41 cellular contexts compared by ENCODE assay signal in the genomic region with DNA sequence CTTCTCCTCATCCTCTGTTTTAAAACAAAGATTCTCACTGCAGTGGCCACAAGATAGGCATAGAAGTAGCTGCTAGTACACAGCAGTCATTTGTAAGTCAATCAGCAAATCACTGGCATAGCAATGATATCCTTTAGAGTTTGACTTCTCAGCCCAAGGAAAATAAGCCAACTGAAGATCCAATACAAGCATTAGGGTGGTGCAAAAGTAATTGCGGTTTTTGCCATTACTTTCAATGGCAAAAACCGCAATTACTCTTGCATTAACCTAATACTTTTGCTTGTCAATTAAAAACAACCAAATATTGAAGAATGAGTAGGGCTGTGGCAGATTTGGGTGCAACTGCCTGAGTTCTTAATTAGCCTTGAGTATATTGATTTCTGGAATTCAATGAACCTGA. TPM values are rescaled to one million over a fixed set of nuclear protein-coding genes. Genes with fewer than 3 reads are reported as not detected.
"Had no signal": no experiment of that assay in that cellular context is flagged by ENCODE, and none has a peak within 500 bp of the region (broad histone marks: within the 10 kb centered on the region; RNA-seq: fewer than 3 reads in every experiment).

No MANE protein-coding gene starts in this region.

- ATAC-seq: activated CD8-positive, alpha-beta T cell treated with anti-CD3 and anti-CD28 coated beads for 36 hours; activated naive CD4-positive, alpha-beta T cell treated with anti-CD3 and anti-CD28 coated beads, Interleukin-2, amount 50 U/mL, for 72 hours; activated T-cell treated with anti-CD3 and anti-CD28 coated beads, Interleukin-2, amount 50 U/mL, for 4 hours; activated T-cell treated with anti-CD3 and anti-CD28 coated beads, Interleukin-2, amount 50 U/mL, for 72 hours; activated T-helper 17 cell treated with anti-CD3 and anti-CD28 coated beads, Interleukin-2, amount 50 U/mL, for 72 hours; body of pancreas had no signal

- FAIRE-seq: astrocyte, TTC549 had no signal

- H3K4me3 Mint-ChIP-seq: activated B cell treated with CpG ODN at 0.5 μM for 24 hours; activated CD4-positive, alpha-beta memory T cell treated with anti-CD3 and anti-CD28 coated beads for 36 hours; activated CD4-positive, alpha-beta T cell treated with anti-CD3 and anti-CD28 coated beads, Interleukin-2, amount 10 ng/mL, durations not matched to agents 24 days and 14 days; activated CD8-positive, alpha-beta T cell treated with anti-CD3 and anti-CD28 coated beads for 36 hours; activated naive CD4-positive, alpha-beta T cell treated with anti-CD3 and anti-CD28 coated beads for 36 hours; activated naive CD8-positive, alpha-beta T cell treated with anti-CD3 and anti-CD28 coated beads for 36 hours; activated T-cell treated with anti-CD3 and anti-CD28 coated beads, Interleukin-2, amount 50 U/mL, for 4 hours; activated T-cell treated with anti-CD3 and anti-CD28 coated beads, Interleukin-2, amount 50 U/mL, for 72 hours; activated T-helper 1 cell treated with anti-CD3 and anti-CD28 coated beads, Interleukin-12 subunit alpha, Interleukin-12 subunit beta, Interleukin-2, Interleukin-4 antibody, amounts not matched to agents 30 ng/mL and 10 ng/mL and 1 ng/mL, durations not matched to agents 14 hours and 24 hours and 36 hours; activated T-helper 17 cell treated with anti-CD3 and anti-CD28 coated beads, Interleukin-2, amount 50 U/mL, for 72 hours; central memory CD8-positive, alpha-beta T cell; T-helper 1 cell treated with Interleukin-12 subunit alpha and Interleukin-12 subunit beta and Interleukin-4 antibody, amounts not matched to agents 30 μg/mL and 1 μg/mL, for 36 hours; T-helper 2 cell treated with Interferon-gamma antibody and Interleukin-4, amounts not matched to agents 5 μg/mL and 100 μg/mL, for 36 hours had no signal

- H3K4me3 ChIP-seq: adrenal gland, body of pancreas, breast epithelium had no signal

- H3K9me3 Mint-ChIP-seq: activated B cell treated with CpG ODN at 0.5 μM for 24 hours; activated CD4-positive, alpha-beta memory T cell treated with anti-CD3 and anti-CD28 coated beads for 36 hours; activated CD4-positive, alpha-beta T cell treated with anti-CD3 and anti-CD28 coated beads, Interleukin-2, amount 10 ng/mL, durations not matched to agents 24 days and 14 days; activated CD8-positive, alpha-beta T cell treated with anti-CD3 and anti-CD28 coated beads for 36 hours; activated naive CD4-positive, alpha-beta T cell treated with anti-CD3 and anti-CD28 coated beads for 36 hours; activated naive CD4-positive, alpha-beta T cell treated with anti-CD3 and anti-CD28 coated beads, Interleukin-2, amount 50 U/mL, for 72 hours; activated naive CD8-positive, alpha-beta T cell treated with anti-CD3 and anti-CD28 coated beads for 36 hours; activated T-cell treated with anti-CD3 and anti-CD28 coated beads, Interleukin-2, amount 50 U/mL, for 4 hours; activated T-cell treated with anti-CD3 and anti-CD28 coated beads, Interleukin-2, amount 50 U/mL, for 72 hours; activated T-helper 1 cell treated with anti-CD3 and anti-CD28 coated beads, Interleukin-12 subunit alpha, Interleukin-12 subunit beta, Interleukin-2, Interleukin-4 antibody, amounts not matched to agents 30 ng/mL and 10 ng/mL and 1 ng/mL, durations not matched to agents 14 hours and 24 hours and 36 hours; activated T-helper 17 cell treated with anti-CD3 and anti-CD28 coated beads, Interleukin-2, amount 50 U/mL, for 72 hours; central memory CD8-positive, alpha-beta T cell; T-helper 1 cell treated with Interleukin-12 subunit alpha and Interleukin-12 subunit beta and Interleukin-4 antibody, amounts not matched to agents 30 μg/mL and 1 μg/mL, for 36 hours; T-helper 2 cell treated with Interferon-gamma antibody and Interleukin-4, amounts not matched to agents 5 μg/mL and 100 μg/mL, for 36 hours had no signal

- H3K9me3 ChIP-seq: adrenal gland, body of pancreas, breast epithelium had no signal

- H3K4me1 Mint-ChIP-seq: activated B cell treated with CpG ODN at 0.5 μM for 24 hours; activated CD4-positive, alpha-beta T cell treated with anti-CD3 and anti-CD28 coated beads, Interleukin-2, amount 10 ng/mL, durations not matched to agents 24 days and 14 days; activated naive CD8-positive, alpha-beta T cell treated with anti-CD3 and anti-CD28 coated beads for 36 hours; activated T-helper 17 cell treated with anti-CD3 and anti-CD28 coated beads, Interleukin-2, amount 50 U/mL, for 72 hours; central memory CD8-positive, alpha-beta T cell had no signal

- H3K27me3 ChIP-seq: adrenal gland, body of pancreas, breast epithelium had no signal

- H3K27ac ChIP-seq: adrenal gland, body of pancreas, brain microvascular endothelial cell, breast epithelium, VCaP had no signal

- H3K27ac Mint-ChIP-seq: activated B cell treated with CpG ODN at 0.5 μM for 24 hours; activated CD4-positive, alpha-beta memory T cell treated with anti-CD3 and anti-CD28 coated beads for 36 hours; activated CD4-positive, alpha-beta T cell treated with anti-CD3 and anti-CD28 coated beads, Interleukin-2, amount 10 ng/mL, durations not matched to agents 24 days and 14 days; activated CD8-positive, alpha-beta T cell treated with anti-CD3 and anti-CD28 coated beads for 36 hours; activated naive CD4-positive, alpha-beta T cell treated with anti-CD3 and anti-CD28 coated beads for 36 hours; activated naive CD4-positive, alpha-beta T cell treated with anti-CD3 and anti-CD28 coated beads, Interleukin-2, amount 50 U/mL, for 72 hours; activated naive CD8-positive, alpha-beta T cell treated with anti-CD3 and anti-CD28 coated beads for 36 hours; activated T-cell treated with anti-CD3 and anti-CD28 coated beads, Interleukin-2, amount 50 U/mL, for 72 hours; activated T-helper 1 cell treated with anti-CD3 and anti-CD28 coated beads, Interleukin-12 subunit alpha, Interleukin-12 subunit beta, Interleukin-2, Interleukin-4 antibody, amounts not matched to agents 30 ng/mL and 10 ng/mL and 1 ng/mL, durations not matched to agents 14 hours and 24 hours and 36 hours; activated T-helper 17 cell treated with anti-CD3 and anti-CD28 coated beads, Interleukin-2, amount 50 U/mL, for 72 hours; T-helper 1 cell treated with Interleukin-12 subunit alpha and Interleukin-12 subunit beta and Interleukin-4 antibody, amounts not matched to agents 30 μg/mL and 1 μg/mL, for 36 hours; T-helper 2 cell treated with Interferon-gamma antibody and Interleukin-4, amounts not matched to agents 5 μg/mL and 100 μg/mL, for 36 hours had no signal

- DNase-seq: activated B cell treated with CpG ODN at 0.5 μM for 24 hours; activated CD4-positive, alpha-beta memory T cell treated with anti-CD3 and anti-CD28 coated beads for 36 hours; activated CD4-positive, alpha-beta T cell treated with anti-CD3 and anti-CD28 coated beads for 4 hours; activated CD4-positive, alpha-beta T cell treated with anti-CD3 and anti-CD28 coated beads, Interleukin-2, amount 10 ng/mL, durations not matched to agents 24 days and 14 days; activated CD4-positive, alpha-beta T cell treated with anti-CD3 and anti-CD28 coated beads, Interleukin-2, amount 50 U/mL, for 1 hour; activated CD4-positive, alpha-beta T cell treated with anti-CD3 and anti-CD28 coated beads, Interleukin-2, amount 50 U/mL, for 4 hours; activated CD4-positive, CD25-positive, alpha-beta regulatory T cell treated with anti-CD3 and anti-CD28 coated beads, Interleukin-2, amount 50 U/mL, for 72 hours; activated CD8-positive, alpha-beta memory T cell treated with anti-CD3 and anti-CD28 coated beads, Interleukin-2, amount 50 U/mL, for 4 hours; activated CD8-positive, alpha-beta T cell treated with anti-CD3 and anti-CD28 coated beads for 36 hours; activated effector memory CD4-positive, alpha-beta T cell treated with anti-CD3 and anti-CD28 coated beads, Interleukin-2, amount 50 U/mL, for 16 hours; activated gamma-delta T cell treated with Interleukin-2 at 50 U/mL for 16 hours; activated naive CD4-positive, alpha-beta T cell; activated naive CD4-positive, alpha-beta T cell treated with anti-CD3 and anti-CD28 coated beads for 36 hours; activated naive CD4-positive, alpha-beta T cell treated with anti-CD3 and anti-CD28 coated beads, Interleukin-2, amount 50 U/mL, for 16 hours; activated naive CD8-positive, alpha-beta T cell treated with anti-CD3 and anti-CD28 coated beads for 36 hours; activated T-cell treated with anti-CD3 and anti-CD28 coated beads for 4 hours; activated T-cell treated with anti-CD3 and anti-CD28 coated beads, Interleukin-2, amount 50 U/mL, for 1 hour; activated T-cell treated with anti-CD3 and anti-CD28 coated beads, Interleukin-2, amount 50 U/mL, for 4 hours; activated T-cell treated with anti-CD3 and anti-CD28 coated beads, Interleukin-2, amount 50 U/mL, for 72 hours; adrenal gland; amniotic stem cell; aorta; body of pancreas; brain microvascular endothelial cell; cerebellar nuclear complex; T-helper 1 cell; T-helper 2 cell; T-helper 9 cell had no signal

- H3K36me3 Mint-ChIP-seq: activated CD4-positive, alpha-beta memory T cell treated with anti-CD3 and anti-CD28 coated beads for 36 hours; activated naive CD4-positive, alpha-beta T cell treated with anti-CD3 and anti-CD28 coated beads, Interleukin-2, amount 50 U/mL, for 72 hours; activated naive CD8-positive, alpha-beta T cell treated with anti-CD3 and anti-CD28 coated beads for 36 hours had no signal

- H3K36me3 ChIP-seq: adrenal gland, brain microvascular endothelial cell, breast epithelium had no signal

- H3K4me1 ChIP-seq: adrenal gland, body of pancreas, breast epithelium had no signal

RNA-seq across cellular contexts. Expression of gene G6PC2, which starts 2.8 kb away (rescaled TPM):
- total RNA-seq: activated B cell treated with CpG ODN at 0.5 μM for 24 hours; activated CD4-positive, alpha-beta memory T cell treated with anti-CD3 and anti-CD28 coated beads for 36 hours; activated CD4-positive, alpha-beta T cell treated with anti-CD3 and anti-CD28 coated beads, Interleukin-2, amount 10 ng/mL, durations not matched to agents 24 days and 14 days; activated CD8-positive, alpha-beta memory T cell treated with anti-CD3 and anti-CD28 coated beads for 36 hours; activated CD8-positive, alpha-beta T cell treated with anti-CD3 and anti-CD28 coated beads for 36 hours; activated naive CD4-positive, alpha-beta T cell treated with anti-CD3 and anti-CD28 coated beads for 36 hours; activated naive CD4-positive, alpha-beta T cell treated with anti-CD3 and anti-CD28 coated beads, Interleukin-2, amount 50 U/mL, for 72 hours; activated naive CD8-positive, alpha-beta T cell treated with anti-CD3 and anti-CD28 coated beads for 36 hours; activated T-cell treated with anti-CD3 and anti-CD28 coated beads, Interleukin-2, amount 50 U/mL, for 4 hours; activated T-cell treated with anti-CD3 and anti-CD28 coated beads, Interleukin-2, amount 50 U/mL, for 72 hours; activated T-helper 1 cell treated with anti-CD3 and anti-CD28 coated beads, Interleukin-12 subunit alpha, Interleukin-12 subunit beta, Interleukin-2, Interleukin-4 antibody, amounts not matched to agents 30 ng/mL and 10 ng/mL and 1 ng/mL, durations not matched to agents 14 hours and 24 hours and 36 hours; activated T-helper 17 cell treated with anti-CD3 and anti-CD28 coated beads, Interleukin-2, amount 50 U/mL, for 72 hours; adrenal gland; astrocyte; breast epithelium; cardiac septum; chondrocyte had no signal
- polyA plus RNA-seq: aorta had no signal

RNA-seq across cellular contexts. Expression of gene SPC25, which starts 13.7 kb away (rescaled TPM):
- total RNA-seq: body of pancreas had no signal
